ENCODE assay signal across 32 cellular contexts in the genomic region with DNA sequence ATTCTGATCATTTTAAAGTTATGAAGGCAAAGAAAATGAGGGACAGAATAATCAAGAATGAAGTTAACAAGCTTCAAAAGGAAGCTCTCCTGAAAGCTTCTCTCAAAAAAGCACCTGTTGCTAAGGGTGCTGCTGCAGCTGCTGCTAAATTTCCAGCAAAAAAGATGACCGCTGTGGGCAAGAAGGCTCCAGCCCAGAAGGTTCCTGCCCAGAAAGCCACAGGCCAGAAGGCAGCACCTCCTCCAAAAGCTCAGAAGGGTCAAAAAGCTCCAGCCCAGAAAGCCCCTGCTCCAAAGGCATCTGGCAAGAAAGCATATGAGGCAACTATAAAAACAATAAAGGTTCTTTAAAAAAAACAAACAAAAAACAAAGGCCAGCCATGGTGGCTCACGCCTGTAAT.
"Had no signal": no experiment of that assay in that cellular context is flagged by ENCODE, and none has a peak within 500 bp of the region (broad histone marks: within the 10 kb centered on the region; RNA-seq: fewer than 3 reads in every experiment).

No MANE protein-coding gene starts in this region.

- H3K27me3 ChIP-seq: adrenal gland, body of pancreas, breast epithelium, cardiac muscle cell, dorsolateral prefrontal cortex, foreskin keratinocyte, gastrocnemius medialis, heart left ventricle had no signal

- H3K9me3 ChIP-seq: adrenal gland, body of pancreas, breast epithelium, gastrocnemius medialis, heart left ventricle had no signal

- H3K36me3 ChIP-seq: breast epithelium, cardiac muscle cell, gastrocnemius medialis had no signal

- H3K4me3 ChIP-seq: adrenal gland, body of pancreas, breast epithelium, cardiac muscle cell, coronary artery, dorsolateral prefrontal cortex, gastrocnemius medialis, heart left ventricle had no signal

- ATAC-seq: activated CD4-positive, CD25-positive, alpha-beta regulatory T cell treated with anti-CD3 and anti-CD28 coated beads, Interleukin-2, amount 50 U/mL, for 24 hours; activated CD8-positive, alpha-beta memory T cell treated with anti-CD3 and anti-CD28 coated beads, Interleukin-2, amount 10 ng/mL, durations not matched to agents 7 days and 5 days; activated CD8-positive, alpha-beta T cell treated with anti-CD3 and anti-CD28 coated beads, Interleukin-2, amount 10 ng/mL, durations not matched to agents 7 days and 5 days; activated naive CD8-positive, alpha-beta T cell treated with anti-CD3 and anti-CD28 coated beads, Interleukin-2, amount 50 U/mL, for 24 hours; body of pancreas; esophagus mucosa; foreskin keratinocyte; gastrocnemius medialis; heart left ventricle had no signal

- H3K27ac ChIP-seq: adrenal gland, body of pancreas, breast epithelium, cardiac muscle cell, coronary artery, dorsolateral prefrontal cortex, foreskin keratinocyte, gastrocnemius medialis, heart left ventricle, WERI-Rb-1 had no signal

- DNase-seq: activated B cell treated with CpG ODN at 0.5 μM for 24 hours; activated CD4-positive, alpha-beta memory T cell treated with anti-CD3 and anti-CD28 coated beads for 36 hours; activated CD4-positive, alpha-beta T cell treated with anti-CD3 and anti-CD28 coated beads for 48 hours; activated CD8-positive, alpha-beta memory T cell treated with anti-CD3 and anti-CD28 coated beads, Interleukin-2, amount 10 ng/mL, durations not matched to agents 7 days and 5 days; activated CD8-positive, alpha-beta memory T cell treated with anti-CD3 and anti-CD28 coated beads, Interleukin-2, amount 50 U/mL, for 4 hours; activated CD8-positive, alpha-beta T cell treated with anti-CD3 and anti-CD28 coated beads, Interleukin-2, amount 10 ng/mL, durations not matched to agents 7 days and 5 days; activated effector memory CD4-positive, alpha-beta T cell treated with anti-CD3 and anti-CD28 coated beads, Interleukin-2, amount 50 U/mL, for 16 hours; activated naive CD4-positive, alpha-beta T cell treated with anti-CD3 and anti-CD28 coated beads for 36 hours; activated naive CD8-positive, alpha-beta T cell treated with anti-CD3 and anti-CD28 coated beads for 36 hours; activated naive CD8-positive, alpha-beta T cell treated with anti-CD3 and anti-CD28 coated beads, Interleukin-2, amount 50 U/mL, for 24 hours; activated T-cell treated with anti-CD3 and anti-CD28 coated beads, Interleukin-2, amount 50 U/mL, for 1 hour; activated T-cell treated with anti-CD3 and anti-CD28 coated beads, Interleukin-2, amount 50 U/mL, for 48 hours; adrenal gland; amygdala; aorta; body of pancreas; central memory CD4-positive, alpha-beta T cell; cerebellar nuclear complex; dorsolateral prefrontal cortex; effector memory CD4-positive, alpha-beta T cell; endodermal cell; foreskin keratinocyte; gastrocnemius medialis; glutamatergic neuron; heart left ventricle; T1000; WERI-Rb-1 had no signal

- H3K4me1 ChIP-seq: adrenal gland, body of pancreas, breast epithelium, foreskin keratinocyte, heart left ventricle had no signal
